ENCODE assay signal across 8 cellular contexts in genomic region chr13:22061371-22061805, GRCh38.
DNase-seq lines count a peak whose midpoint lies in the region; ATAC-seq, FAIRE-seq and TF ChIP-seq lines count a peak whose summit lies in the region.

No MANE protein-coding gene starts in this region.

- WGBS in H1 (ENCODE audit: extremely low coverage in 1 of 2, insufficient coverage in 1 of 2, insufficient read length in 1 of 2, insufficient replicate concordance in 2 of 2, low coverage in 1 of 2, low lambda C conversion rate in 2 of 2, missing lambda C conversion rate in 1 of 2), 2 experiments: 69% methylated on average over 8 of the region's 8 CpGs; no CpG with 5 or more reads in 1 of the 2 experiments

- ATAC-seq in GM18505 (IDR thresholded peaks at IDR 0.05; ENCODE audit: unreplicated experiment) (peak; percentile 54), HG02759 (IDR thresholded peaks at IDR 0.05; ENCODE audit: unreplicated experiment) (peak; percentile 82), WTC11 (peak; percentile 53)

- no peak overlapping the region for H3K27ac ChIP-seq in H1 (ENCODE audit: low read depth, low read length)

- H3K4ac ChIP-seq in H1 (replicated peaks; ENCODE audit: insufficient read length, low read depth, low read length): no peak overlapping the region

- H3K27me3 ChIP-seq in H1 (replicated peaks in 1 of 4; ENCODE audit: control insufficient read depth in 3 of 4, extremely low read depth in 1 of 4, insufficient read depth in 3 of 4, low read length in 3 of 4): no peaks in the 10 kb centered on the region

- no peaks in the 10 kb centered on the region; a peak in 1 of 4 replicates for H3K79me2 ChIP-seq in H1 (ENCODE audit: control insufficient read depth in 1 of 2, insufficient read depth in 2 of 2, low read length in 2 of 2)

- H4K5ac ChIP-seq in H1 (ENCODE audit: insufficient read length, low read depth, low read length): no peak overlapping the region

- no peak overlapping the region for H2AFZ ChIP-seq in H1 (ENCODE audit: low read length)

- peaks cover 0 to 9% (median 8%) of the 10 kb centered on the region in 4 experiments; a peak in 6 of 7 replicates for H3K4me1 ChIP-seq in H1 (replicated peaks in 1 of 4; ENCODE audit: control insufficient read depth in 3 of 4, insufficient read depth in 4 of 4, low read length in 3 of 4)

- H3K23me2 ChIP-seq in H1 (ENCODE audit: low read depth, low read length): no peaks in the 10 kb centered on the region

- H3K18ac ChIP-seq in H1 (ENCODE audit: extremely low read depth, low read length): no peak overlapping the region; the same call in 1 of the 2 replicates

- H3K9me3 ChIP-seq in H1 (ENCODE audit: insufficient read depth in 2 of 2, low read depth in 1 of 2, low read length in 1 of 2): no peaks in the 10 kb centered on the region

- H2BK20ac ChIP-seq in H1 (ENCODE audit: low read length): no peak overlapping the region

- H3K14ac ChIP-seq in H1 (ENCODE audit: insufficient read length): no peak overlapping the region

- H3K9me3 Mint-ChIP-seq in WTC11: peaks cover 3% of the 10 kb centered on the region; the same call in 1 of the 2 replicates

- CTCF ChIA-PET in WTC11 (lab: Charles Lee) (no interaction called here), H1 (lab: Charles Lee; ENCODE audit: partially characterized antibody) (interaction anchor here (1.1 kb wide), 1 partner anchor 150 kb away, joined by 3 read pairs; no protein-coding TSS in a partner anchor)

- no peaks in the 10 kb centered on the region for H3K27me3 Mint-ChIP-seq in WTC11 (ENCODE audit: low read depth)

- H2BK5ac ChIP-seq in H1 (ENCODE audit: low read depth, low read length): no peak overlapping the region

- TF ChIP-seq RAD21 in H1 (IDR thresholded peaks at IDR 0.05 in 1 of 2, conservative IDR thresholded peaks at IDR 0.05 in 1 of 2; ENCODE audit: low read depth in 2 of 2, low read length in 2 of 2): peak; percentile 33 to 55

- H3K27ac Mint-ChIP-seq in WTC11: peak overlapping the region; percentile 54; the same call in 1 of the 2 replicates

- no peak overlapping the region for H3K4me3 Mint-ChIP-seq in WTC11

- no peak overlapping the region for H3K23ac ChIP-seq in H1 (ENCODE audit: insufficient read length)

- no peak for FAIRE-seq in H1 (lab: Jason Lieb, UNC)

- H4K91ac ChIP-seq in H1 (replicated peaks; ENCODE audit: insufficient read length, low read length): no peak overlapping the region

- H4K8ac ChIP-seq in H1 (ENCODE audit: extremely low read depth, insufficient read depth, low read length): no peak overlapping the region

- H3K79me1 ChIP-seq in H1 (ENCODE audit: low read depth, low read length): no peaks in the 10 kb centered on the region

- TF ChIP-seq EP300 in H1 (IDR thresholded peaks at IDR 0.05; ENCODE audit: borderline replicate concordance in 1 of 2, low read depth in 2 of 2, low read length in 2 of 2): no peak

- H2AK5ac ChIP-seq in H1 (ENCODE audit: low read depth, low read length): no peak overlapping the region

- H3K4me3 ChIP-seq in H1 (ENCODE audit: extremely low read depth in 1 of 4, insufficient read depth in 2 of 4, low read depth in 3 of 4, low read length in 4 of 4): no peak overlapping the region

- POLR2A ChIA-PET in WTC11 (lab: Charles Lee) (no interaction called here), H1 (lab: Charles Lee; ENCODE audit: partially characterized antibody) (interaction anchor here (2.0 kb wide), 1 partner anchor 20 kb away, joined by 4 read pairs; no protein-coding TSS in a partner anchor)

- H3K56ac ChIP-seq in H1 (replicated peaks; ENCODE audit: insufficient read length, low read depth, low read length): no peak overlapping the region

- peak; percentile 45 for TF ChIP-seq POLR2A in GM18505 (IDR thresholded peaks at IDR 0.05; ENCODE audit: borderline replicate concordance, extremely low read depth, insufficient read depth, insufficient read length)
- TF ChIP-seq POLR2A in H1 (IDR thresholded peaks at IDR 0.05; ENCODE audit: control extremely low read depth in 1 of 2, low read depth in 2 of 2, low read length in 2 of 2): no peak

- no peaks in the 10 kb centered on the region for H3K36me3 ChIP-seq in H1 (ENCODE audit: control insufficient read depth in 2 of 4, insufficient read depth in 4 of 4, low read length in 3 of 4)

- peaks cover 33% of the 10 kb centered on the region for H3K4me1 Mint-ChIP-seq in WTC11

- no peak overlapping the region for H2BK12ac ChIP-seq in H1 (ENCODE audit: low read depth, low read length)

- H3K9ac ChIP-seq in H1 (replicated peaks in 1 of 4; ENCODE audit: extremely low read depth in 1 of 4, low read depth in 3 of 4, low read length in 3 of 4): no peak overlapping the region

- TF ChIP-seq CTCF in WTC11 (IDR thresholded peaks at IDR 0.05) (no peak), H1 (IDR thresholded peaks at IDR 0.05; ENCODE audit: control extremely low read depth in 1 of 3, insufficient read depth in 1 of 3, low read depth in 1 of 3, low read length in 3 of 3) (peak in 2 of 3 experiments; percentile 22; a peak in 2 of 4 replicates)

- H3K36me3 Mint-ChIP-seq in WTC11: no peaks in the 10 kb centered on the region

- H2BK15ac ChIP-seq in H1 (ENCODE audit: low read length): no peak overlapping the region

- peak overlapping the region in 1 of 2 experiments; percentile 17; a peak in 1 of 4 replicates for H3K4me2 ChIP-seq in H1 (ENCODE audit: insufficient read depth in 1 of 2, low read depth in 2 of 2, low read length in 2 of 2)

- DNase-seq in WTC11 (ENCODE audit: low spot score) (no peak), H1 (ENCODE audit: low read depth in 1 of 2, low spot score in 2 of 2) (no peak), dedifferentiated amniotic fluid mesenchymal stem cell (ENCODE audit: extremely low spot score) (no peak), DMS 273 treated with DMSO at 0.1 percent for 48 hours (lab: John Stamatoyannopoulos, UW) (no peak), medulla oblongata (ENCODE audit: extremely low spot score) (no peak)
- DNase-seq in stimulated activated CD8-positive, alpha-beta memory T cell treated with anti-CD3 and anti-CD28 coated beads, Interleukin-7, amount 100 ng/mL, for 48 hours (ENCODE audit: extremely low read depth in 1 of 2, low read depth in 1 of 2): peak; percentile 32 to 58

- H4K20me1 ChIP-seq in H1 (replicated peaks in 1 of 2; ENCODE audit: control insufficient read depth in 1 of 2, insufficient read depth in 2 of 2, low read length in 2 of 2): peaks cover 0 to 1% of the 10 kb centered on the region in 2 experiments

- H2BK120ac ChIP-seq in H1 (replicated peaks; ENCODE audit: low read depth, low read length): no peak overlapping the region

TF ChIP-seq in WTC11, 78 proteins besides CTCF, POLR2A, EP300 and RAD21 (continues in another document):
- no peak for TF ChIP-seq ZNF281 (CRISPR knock-in tag; IDR thresholded peaks at IDR 0.05)
- no peak for TF ChIP-seq SMAD3 (CRISPR knock-in tag; IDR thresholded peaks at IDR 0.05; ENCODE audit: borderline replicate concordance)

TF ChIP-seq in H1, 55 proteins besides CTCF, POLR2A, EP300 and RAD21:
- TF ChIP-seq TEAD4 (IDR thresholded peaks at IDR 0.05; ENCODE audit: low read depth, low read length): 0 out of 2 replicates have a peak, but pooled peaks have one; percentile 3
- TF ChIP-seq KDM5A (IDR thresholded peaks at IDR 0.05; ENCODE audit: low read length): no peak

Comparison
In these comparisons a context has a peak if more than half of its experiments do, and no peak if none do; other contexts are left out.
1. DNase-seq: peak in stimulated activated CD8-positive, alpha-beta memory T cell treated with anti-CD3 and anti-CD28 coated beads, Interleukin-7, amount 100 ng/mL, for 48 hours (2 of 2); none in WTC11 (single experiment), H1 (0 of 2), dedifferentiated amniotic fluid mesenchymal stem cell (single experiment), DMS 273 treated with DMSO at 0.1 percent for 48 hours (single experiment) and medulla oblongata (single experiment).
2. Peak in every context shown above with its lines, with median percentiles within 50 percentile points of each other: ATAC-seq.